In genomic region chr12:53082637-53083036, GRCh38 we compare ENCODE assay signal across 14 cellular contexts. TPM values are rescaled to one million over a fixed set of nuclear protein-coding genes. Genes with fewer than 3 reads are reported as not detected.
DNase-seq lines count a peak whose midpoint lies in the region; ATAC-seq and TF ChIP-seq lines count a peak whose summit lies in the region.
"Had no signal": no experiment of that assay in that cellular context is flagged by ENCODE, and none has a peak within 500 bp of the region (broad histone marks: within the 10 kb centered on the region; RNA-seq: fewer than 3 reads in every experiment).

No MANE protein-coding gene starts in this region.

- TF ChIP-seq CTCF in activated CD8-positive, alpha-beta T cell treated with anti-CD3 and anti-CD28 coated beads for 36 hours (IDR thresholded peaks at IDR 0.05): no peak

- H3K9me3 Mint-ChIP-seq in activated CD8-positive, alpha-beta T cell treated with anti-CD3 and anti-CD28 coated beads for 36 hours: no peaks in the 10 kb centered on the region
- no peaks in the 10 kb centered on the region for H3K9me3 Mint-ChIP-seq in activated CD8-positive, alpha-beta T cell treated with anti-CD3 and anti-CD28 coated beads, Interleukin-2, amount 10 ng/mL, durations not matched to agents 7 days and 5 days (ENCODE audit: insufficient read depth)
- H3K9me3 Mint-ChIP-seq in activated naive CD8-positive, alpha-beta T cell (ENCODE audit: low read depth): no peaks in the 10 kb centered on the region
- no peaks in the 10 kb centered on the region for H3K9me3 Mint-ChIP-seq in activated naive CD8-positive, alpha-beta T cell treated with anti-CD3 and anti-CD28 coated beads for 36 hours

- intact Hi-C loops in activated CD8-positive, alpha-beta T cell treated with anti-CD3 and anti-CD28 coated beads for 36 hours (cut with micrococcal nuclease): no loop called here

- H3K27me3 Mint-ChIP-seq in activated CD8-positive, alpha-beta T cell treated with anti-CD3 and anti-CD28 coated beads for 36 hours: no peaks in the 10 kb centered on the region
- H3K27me3 Mint-ChIP-seq in activated CD8-positive, alpha-beta T cell treated with anti-CD3 and anti-CD28 coated beads, Interleukin-2, amount 10 ng/mL, durations not matched to agents 7 days and 5 days (ENCODE audit: low read depth): peaks cover 12% of the 10 kb centered on the region
- peaks cover 1% of the 10 kb centered on the region for H3K27me3 Mint-ChIP-seq in activated naive CD8-positive, alpha-beta T cell
- no peaks in the 10 kb centered on the region for H3K27me3 Mint-ChIP-seq in activated naive CD8-positive, alpha-beta T cell treated with anti-CD3 and anti-CD28 coated beads for 36 hours

- DNase-seq in NCI-H748 (lab: John Stamatoyannopoulos, UW; ENCODE audit: unreplicated experiment) (peak; percentile 16), NCI-H748 treated with DMSO at 0.1 percent for 48 hours (lab: John Stamatoyannopoulos, UW) (no peak)
- no peak for DNase-seq in activated CD8-positive, alpha-beta T cell treated with anti-CD3 and anti-CD28 coated beads for 36 hours
- no peak for DNase-seq in activated CD8-positive, alpha-beta T cell treated with anti-CD3 and anti-CD28 coated beads, Interleukin-2, amount 10 ng/mL, durations not matched to agents 7 days and 5 days
- DNase-seq in activated naive CD8-positive, alpha-beta T cell treated with anti-CD3 and anti-CD28 coated beads for 36 hours: no peak
- DNase-seq: 8988T; Calu3; CD4-positive, CD25-positive, alpha-beta regulatory T cell; DMS79; EL; GM23248 had no signal

- peak overlapping the region; percentile 55 for H3K27ac Mint-ChIP-seq in activated CD8-positive, alpha-beta T cell treated with anti-CD3 and anti-CD28 coated beads for 36 hours
- H3K27ac Mint-ChIP-seq in activated CD8-positive, alpha-beta T cell treated with anti-CD3 and anti-CD28 coated beads, Interleukin-2, amount 10 ng/mL, durations not matched to agents 7 days and 5 days: no peak overlapping the region
- H3K27ac Mint-ChIP-seq in activated naive CD8-positive, alpha-beta T cell: peak overlapping the region; percentile 5
- no peak overlapping the region for H3K27ac Mint-ChIP-seq in activated naive CD8-positive, alpha-beta T cell treated with anti-CD3 and anti-CD28 coated beads for 36 hours

- CTCF ChIA-PET in activated CD8-positive, alpha-beta T cell treated with anti-CD3 and anti-CD28 coated beads for 36 hours (lab: Charles Lee): interaction anchor here (1.0 to 31.8 kb wide), 3 partner anchors 14 to 29 kb away, joined by 3 to 553 read pairs (median 124); partner anchors contain the start of genes IGFBP6 and SOAT2
- CTCF ChIA-PET in activated CD8-positive, alpha-beta T cell treated with anti-CD3 and anti-CD28 coated beads, Interleukin-2, amount 10 ng/mL, durations not matched to agents 7 days and 5 days (lab: Charles Lee): interaction anchor here (1.3 to 14.0 kb wide), 4 partner anchors 11 to 78 kb away, joined by 3 to 170 read pairs (median 14); partner anchors contain the start of genes IGFBP6 and SOAT2

- no peaks in the 10 kb centered on the region for H3K36me3 Mint-ChIP-seq in activated CD8-positive, alpha-beta T cell treated with anti-CD3 and anti-CD28 coated beads for 36 hours (ENCODE audit: low read depth)
- peaks cover 2% of the 10 kb centered on the region for H3K36me3 Mint-ChIP-seq in activated CD8-positive, alpha-beta T cell treated with anti-CD3 and anti-CD28 coated beads, Interleukin-2, amount 10 ng/mL, durations not matched to agents 7 days and 5 days (ENCODE audit: low read depth)
- no peaks in the 10 kb centered on the region for H3K36me3 Mint-ChIP-seq in activated naive CD8-positive, alpha-beta T cell
- H3K36me3 Mint-ChIP-seq in activated naive CD8-positive, alpha-beta T cell treated with anti-CD3 and anti-CD28 coated beads for 36 hours: no peaks in the 10 kb centered on the region
- H3K36me3 Mint-ChIP-seq: CD4-positive, CD25-positive, alpha-beta regulatory T cell had no signal

- POLR2A ChIA-PET in activated CD8-positive, alpha-beta T cell treated with anti-CD3 and anti-CD28 coated beads for 36 hours (lab: Charles Lee): interaction anchor here (1.1 to 1.3 kb wide), 2 partner anchors 16 to 72 kb away, joined by 3 to 5 read pairs; no protein-coding TSS in a partner anchor
- POLR2A ChIA-PET in activated CD8-positive, alpha-beta T cell treated with anti-CD3 and anti-CD28 coated beads, Interleukin-2, amount 10 ng/mL, durations not matched to agents 7 days and 5 days (lab: Charles Lee): interaction anchor here (1.1 kb wide), 1 partner anchor 10 kb away, joined by 3 read pairs; no protein-coding TSS in a partner anchor

- peaks cover 20% of the 10 kb centered on the region for H3K4me1 Mint-ChIP-seq in activated CD8-positive, alpha-beta T cell treated with anti-CD3 and anti-CD28 coated beads for 36 hours (ENCODE audit: low read depth)
- H3K4me1 Mint-ChIP-seq in activated CD8-positive, alpha-beta T cell treated with anti-CD3 and anti-CD28 coated beads, Interleukin-2, amount 10 ng/mL, durations not matched to agents 7 days and 5 days (ENCODE audit: low read depth): peaks cover 22% of the 10 kb centered on the region
- H3K4me1 Mint-ChIP-seq in activated naive CD8-positive, alpha-beta T cell (ENCODE audit: low read depth): peaks cover 25% of the 10 kb centered on the region
- H3K4me1 Mint-ChIP-seq in activated naive CD8-positive, alpha-beta T cell treated with anti-CD3 and anti-CD28 coated beads for 36 hours: peaks cover 10% of the 10 kb centered on the region

- ATAC-seq in activated CD8-positive, alpha-beta T cell treated with anti-CD3 and anti-CD28 coated beads for 36 hours: no peak
- ATAC-seq in activated CD8-positive, alpha-beta T cell treated with anti-CD3 and anti-CD28 coated beads, Interleukin-2, amount 10 ng/mL, durations not matched to agents 7 days and 5 days: no peak
- ATAC-seq in HG03439 (IDR thresholded peaks at IDR 0.05; ENCODE audit: unreplicated experiment): no peak
- ATAC-seq: HCT116 had no signal

- no peak overlapping the region for H3K4me3 Mint-ChIP-seq in activated CD8-positive, alpha-beta T cell treated with anti-CD3 and anti-CD28 coated beads for 36 hours
- no peak overlapping the region for H3K4me3 Mint-ChIP-seq in activated CD8-positive, alpha-beta T cell treated with anti-CD3 and anti-CD28 coated beads, Interleukin-2, amount 10 ng/mL, durations not matched to agents 7 days and 5 days
- H3K4me3 Mint-ChIP-seq in activated naive CD8-positive, alpha-beta T cell: no peak overlapping the region
- H3K4me3 Mint-ChIP-seq in activated naive CD8-positive, alpha-beta T cell treated with anti-CD3 and anti-CD28 coated beads for 36 hours: no peak overlapping the region

RNA-seq across cellular contexts. Expression of gene SPRYD3, which starts 3.4 kb away (rescaled TPM):
- 10 to 100 TPM; 24.8 to 25.0 TPM for total RNA-seq in activated CD8-positive, alpha-beta T cell treated with anti-CD3 and anti-CD28 coated beads for 36 hours
- 10 to 100 TPM; 27.2 to 31.2 TPM for total RNA-seq in activated CD8-positive, alpha-beta T cell treated with anti-CD3 and anti-CD28 coated beads, Interleukin-2, amount 10 ng/mL, durations not matched to agents 7 days and 5 days
- 10 to 100 TPM; 23.5 to 25.7 TPM for total RNA-seq in activated naive CD8-positive, alpha-beta T cell treated with anti-CD3 and anti-CD28 coated beads for 36 hours

RNA-seq across cellular contexts. Expression of gene IGFBP6, which starts 14.8 kb away (rescaled TPM):
- 1 to 10 TPM; 2.0 to 2.3 TPM for total RNA-seq in activated CD8-positive, alpha-beta T cell treated with anti-CD3 and anti-CD28 coated beads for 36 hours
- total RNA-seq in activated CD8-positive, alpha-beta T cell treated with anti-CD3 and anti-CD28 coated beads, Interleukin-2, amount 10 ng/mL, durations not matched to agents 7 days and 5 days: 1 to 10 TPM; 3.1 to 5.4 TPM
- total RNA-seq in activated naive CD8-positive, alpha-beta T cell treated with anti-CD3 and anti-CD28 coated beads for 36 hours: 1 to 10 TPM; 1.9 to 2.2 TPM
- total RNA-seq: CD4-positive, CD25-positive, alpha-beta regulatory T cell had no signal

RNA-seq across cellular contexts. Expression of gene SOAT2, which starts 20.6 kb away (rescaled TPM):
- 1 to 10 TPM; 5.3 to 6.7 TPM for total RNA-seq in activated CD8-positive, alpha-beta T cell treated with anti-CD3 and anti-CD28 coated beads for 36 hours
- total RNA-seq in activated CD8-positive, alpha-beta T cell treated with anti-CD3 and anti-CD28 coated beads, Interleukin-2, amount 10 ng/mL, durations not matched to agents 7 days and 5 days: 10 to 100 TPM; 10.8 to 13.3 TPM
- total RNA-seq in activated naive CD8-positive, alpha-beta T cell treated with anti-CD3 and anti-CD28 coated beads for 36 hours: 1 to 10 TPM; 3.1 to 3.8 TPM
- total RNA-seq: Calu3, GM23248 had no signal

RNA-seq across cellular contexts. Expression of gene TNS2, which starts 32.8 kb away (rescaled TPM):
- total RNA-seq in activated CD8-positive, alpha-beta T cell treated with anti-CD3 and anti-CD28 coated beads for 36 hours: 1 to 10 TPM; 1.1 to 1.6 TPM
- total RNA-seq in activated CD8-positive, alpha-beta T cell treated with anti-CD3 and anti-CD28 coated beads, Interleukin-2, amount 10 ng/mL, durations not matched to agents 7 days and 5 days: 1 to 10 TPM; 1.0 to 1.4 TPM
- total RNA-seq in activated naive CD8-positive, alpha-beta T cell treated with anti-CD3 and anti-CD28 coated beads for 36 hours: 1 to 10 TPM; 1.5 to 2.6 TPM

Comparison
In these comparisons a context has a peak if more than half of its experiments do, and no peak if none do; other contexts are left out.
1. H3K27ac Mint-ChIP-seq: peak in activated CD8-positive, alpha-beta T cell treated with anti-CD3 and anti-CD28 coated beads for 36 hours (single experiment) and activated naive CD8-positive, alpha-beta T cell (single experiment); none in activated CD8-positive, alpha-beta T cell treated with anti-CD3 and anti-CD28 coated beads, Interleukin-2, amount 10 ng/mL, durations not matched to agents 7 days and 5 days (single experiment) and activated naive CD8-positive, alpha-beta T cell treated with anti-CD3 and anti-CD28 coated beads for 36 hours (single experiment).